9 cellular contexts compared by ENCODE assay signal in the genomic region with DNA sequence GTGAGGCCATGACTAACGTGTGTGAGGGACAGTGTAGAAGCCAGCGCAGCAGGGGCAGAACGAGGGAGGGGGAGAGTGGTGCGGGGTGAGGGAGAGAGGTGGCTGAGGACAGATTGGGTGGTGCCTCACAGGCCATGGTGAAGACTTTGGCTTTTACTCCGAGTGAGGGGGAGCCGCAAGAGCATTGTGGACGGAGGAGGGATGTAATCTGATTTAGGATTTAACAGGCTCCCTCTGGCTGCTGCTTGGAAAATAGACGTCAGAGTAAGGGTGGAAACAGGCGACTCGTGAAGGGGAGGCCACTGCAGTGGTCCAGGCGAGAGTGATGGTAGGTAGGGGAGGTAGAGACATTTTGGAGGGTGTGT. TPM values are rescaled to one million over a fixed set of nuclear protein-coding genes. Genes with fewer than 3 reads are reported as not detected.
DNase-seq lines count a peak whose midpoint lies in the region; TF ChIP-seq lines count a peak whose summit lies in the region.
"Had no signal": no experiment of that assay in that cellular context is flagged by ENCODE, and none has a peak within 500 bp of the region (broad histone marks: within the 10 kb centered on the region; RNA-seq: fewer than 3 reads in every experiment).

No MANE protein-coding gene starts in this region.

- TF ChIP-seq POLR2A in prostate gland (IDR thresholded peaks at IDR 0.05) = no peak

- no peaks in the 10 kb centered on the region for H3K4me1 ChIP-seq in prostate gland (replicated peaks)
- no peaks in the 10 kb centered on the region for H3K4me1 ChIP-seq in colonic mucosa

- peak; percentile 76 for DNase-seq in G401 (ENCODE audit: low spot score)
- peak; percentile 1 for DNase-seq in NCI-H748 treated with DMSO at 0.1 percent for 48 hours (lab: John Stamatoyannopoulos, UW)
- peak; percentile 38 for DNase-seq in fibroblast of peridontal ligament (ENCODE audit: extremely low read depth)
- peak; percentile 22 for DNase-seq in pons (ENCODE audit: low spot score)
- no peak for DNase-seq in prostate gland (ENCODE audit: low spot score)
- no peak for DNase-seq in GM19238 (ENCODE audit: insufficient read length, low spot score)
- no peak for DNase-seq in colonic mucosa
- DNase-seq: T-helper 17 cell had no signal

- H3K4me3 ChIP-seq in prostate gland (no peak overlapping the region), colonic mucosa (no peak overlapping the region)

- TF ChIP-seq CTCF in prostate gland (IDR thresholded peaks at IDR 0.05) (peak in 1 of 4 experiments; percentile 29), colonic mucosa (IDR thresholded peaks at IDR 0.05) (no peak)

- WGBS in prostate gland = 26% methylated on average over 11 of the region's 11 CpGs

- intact Hi-C loops in prostate gland (cut with DNase I) (loop anchor here (10.0 kb wide), 2 partner anchors 472 to 562 kb away; no protein-coding TSS in a partner anchor), colonic mucosa (cut with DNase I) (no loop called here)

- H3K9me3 ChIP-seq in prostate gland = no peaks in the 10 kb centered on the region
- H3K9me3 ChIP-seq in colonic mucosa = no peaks in the 10 kb centered on the region

- in situ Hi-C loops in G401 (cut with HindIII; ENCODE audit: low sequenced_read_pairs) = no loop called here

- H3K27ac ChIP-seq in prostate gland (no peak overlapping the region), colonic mucosa (no peak overlapping the region)

- H3K27me3 ChIP-seq in prostate gland (replicated peaks; ENCODE audit: insufficient read depth) (no peaks in the 10 kb centered on the region), colonic mucosa (no peaks in the 10 kb centered on the region)

- H3K36me3 ChIP-seq in prostate gland (no peaks in the 10 kb centered on the region), colonic mucosa (no peaks in the 10 kb centered on the region)

- H3K9ac ChIP-seq in colonic mucosa (ENCODE audit: low read depth in 2 of 2, low read length in 2 of 2) = no peak overlapping the region

RNA-seq across cellular contexts. Expression of gene PPP1R3F, which starts 13.0 kb away (rescaled TPM):
- total RNA-seq in G401 (2014; rRNA removed; shearing (Covaris generic)) = 2.0 and 2.5 TPM in 2 replicates
- total RNA-seq in prostate gland (10 to 100 TPM in 1 of 2 donors, 1 to 10 TPM in 1; 3.9 to 24.9 TPM), colonic mucosa (1 to 10 TPM; 1.9 to 2.8 TPM)

RNA-seq across cellular contexts. Expression of gene FOXP3, which starts 18.1 kb away (rescaled TPM):
- total RNA-seq in G401 (2014; rRNA removed; shearing (Covaris generic)) = not detected in 2 replicates
- total RNA-seq in prostate gland = 1 to 10 TPM in 1 of 2 donors, under 1 TPM in 1; 0.36 to 1.4 TPM
- total RNA-seq in colonic mucosa = under 1 TPM; 0.21 to 0.30 TPM
- total RNA-seq: lung microvascular endothelial cell had no signal

RNA-seq across cellular contexts. Expression of gene GAGE10, which starts 20.8 kb away (rescaled TPM):
- not detected in 2 replicates for total RNA-seq in G401 (2014; rRNA removed; shearing (Covaris generic))
- not detected for total RNA-seq in prostate gland
- total RNA-seq in colonic mucosa = not detected
- total RNA-seq: lung microvascular endothelial cell, T-helper 17 cell had no signal

RNA-seq across cellular contexts. Expression of gene GAGE12J, which starts 39.2 kb away (rescaled TPM):
- total RNA-seq in G401 (2014; rRNA removed; shearing (Covaris generic)) = not detected in 2 replicates
- not detected for total RNA-seq in prostate gland
- total RNA-seq in colonic mucosa = not detected
- total RNA-seq: lung microvascular endothelial cell, T-helper 17 cell had no signal

RNA-seq across cellular contexts. Expression of gene CCDC22, which starts 47.4 kb away (rescaled TPM):
- 24.2 and 32.0 TPM in 2 replicates for total RNA-seq in G401 (2014; rRNA removed; shearing (Covaris generic))
- total RNA-seq in prostate gland (10 to 100 TPM; 21.8 to 25.0 TPM), colonic mucosa (10 to 100 TPM; 17.6 to 22.6 TPM)

Comparison
In these comparisons a context has a peak if more than half of its experiments do, and no peak if none do; other contexts are left out.
1. DNase-seq: peak in G401 (single experiment), NCI-H748 treated with DMSO at 0.1 percent for 48 hours (single experiment), fibroblast of peridontal ligament (single experiment) and pons (single experiment); none in prostate gland (single experiment), GM19238 (single experiment) and colonic mucosa (single experiment).